Comparison of ENCODE assay signal across 8 cellular contexts in genomic region chr10:38390725-38391124, GRCh38.
A peak's percentile ranks its signal among the peaks of the same experiment; 100 is the strongest.
DNase-seq lines count a peak whose midpoint lies in the region; ATAC-seq and TF ChIP-seq lines count a peak whose summit lies in the region.
"Not testable (repeated sequence)": the region's sequence is repeated elsewhere in the genome, so short reads cannot be mapped to it uniquely, and the experiment has no call there.

No MANE protein-coding gene starts in this region.

- H3K27ac Mint-ChIP-seq in activated T-cell treated with anti-CD3 and anti-CD28 coated beads, Interleukin-2, amount 50 U/mL, for 72 hours, result not testable (repeated sequence)

- H3K36me3 ChIP-seq in lower lobe of right lung; testis (ENCODE audit: low read depth, missing control alignments): not testable (repeated sequence)

- not testable (repeated sequence) for H3K4me3 ChIP-seq in Jurkat, Clone E6-1 (ENCODE audit: low read length); epithelial cell of esophagus (ENCODE audit: low read length); lower lobe of right lung; testis

- peak; percentile 35 for TF ChIP-seq CTCF in epithelial cell of esophagus (IDR thresholded peaks at IDR 0.05; ENCODE audit: insufficient read depth, low read depth, low read length, missing control alignments)
- peak; percentile 32 for TF ChIP-seq CTCF in lower lobe of right lung (IDR thresholded peaks at IDR 0.05)
- peak in 1 of 3 experiments; percentile 28 for TF ChIP-seq CTCF in testis (IDR thresholded peaks at IDR 0.05)

- not testable (repeated sequence) for H3K36me3 Mint-ChIP-seq in activated T-cell treated with anti-CD3 and anti-CD28 coated beads, Interleukin-2, amount 50 U/mL, for 72 hours (ENCODE audit: insufficient read depth in 2 of 2)

- 81 to 84% methylated on average over 3 of the region's 3 CpGs for WGBS in testis, 2 donors

- H3K4me3 Mint-ChIP-seq in activated T-cell treated with anti-CD3 and anti-CD28 coated beads, Interleukin-2, amount 50 U/mL, for 72 hours, result not testable (repeated sequence)

- H3K9me3 Mint-ChIP-seq in activated T-cell treated with anti-CD3 and anti-CD28 coated beads, Interleukin-2, amount 50 U/mL, for 72 hours, result not testable (repeated sequence)

- ATAC-seq in GM19467 (IDR thresholded peaks at IDR 0.05; ENCODE audit: unreplicated experiment), result peak; percentile 51
- ATAC-seq in activated T-cell treated with anti-CD3 and anti-CD28 coated beads, Interleukin-2, amount 50 U/mL, for 72 hours (replicated peaks in 1 of 2); lower lobe of right lung: not testable (repeated sequence)

- intact Hi-C loops in lower lobe of right lung (cut with DNase I); testis (cut with DNase I; ENCODE audit: low total_unique reads): not testable (repeated sequence)

- H3K4me1 ChIP-seq in lower lobe of right lung, testis: not testable (repeated sequence)

- TF ChIP-seq POLR2A in testis (IDR thresholded peaks at IDR 0.05), result not testable (repeated sequence)

- H3K27ac ChIP-seq in lower lobe of right lung, testis: not testable (repeated sequence)

- DNase-seq in DMS 273 (lab: John Stamatoyannopoulos, UW; ENCODE audit: unreplicated experiment) (peak; percentile 32), RKO (ENCODE audit: low spot score) (peak; percentile 7), epithelial cell of esophagus (ENCODE audit: low read depth) (peak; percentile 2), testis (peak; percentile 16)
- peak; percentile 15 for DNase-seq in Jurkat, Clone E6-1 (ENCODE audit: low read depth, low spot score)
- peak; percentile 15 to 39 for DNase-seq in activated T-cell treated with anti-CD3 and anti-CD28 coated beads, Interleukin-2, amount 50 U/mL, for 72 hours
- not testable (repeated sequence) for DNase-seq in lower lobe of right lung

- H3K4me1 Mint-ChIP-seq in activated T-cell treated with anti-CD3 and anti-CD28 coated beads, Interleukin-2, amount 50 U/mL, for 72 hours (ENCODE audit: low read depth), result not testable (repeated sequence)

- H3K9me3 ChIP-seq in lower lobe of right lung, testis: not testable (repeated sequence)

- not testable (repeated sequence) for H3K27me3 ChIP-seq in lower lobe of right lung (ENCODE audit: low read depth); testis

- H3K27me3 Mint-ChIP-seq in activated T-cell treated with anti-CD3 and anti-CD28 coated beads, Interleukin-2, amount 50 U/mL, for 72 hours (ENCODE audit: low read depth), result not testable (repeated sequence)
